8 cellular contexts compared by ENCODE assay signal in genomic region chr5:150640311-150641005, GRCh38. TPM values are rescaled to one million over a fixed set of nuclear protein-coding genes. Genes with fewer than 3 reads are reported as not detected.
A peak's percentile ranks its signal among the peaks of the same experiment; 100 is the strongest.
DNase-seq lines count a peak whose midpoint lies in the region; ATAC-seq and TF ChIP-seq lines count a peak whose summit lies in the region.

A gene with protein sequence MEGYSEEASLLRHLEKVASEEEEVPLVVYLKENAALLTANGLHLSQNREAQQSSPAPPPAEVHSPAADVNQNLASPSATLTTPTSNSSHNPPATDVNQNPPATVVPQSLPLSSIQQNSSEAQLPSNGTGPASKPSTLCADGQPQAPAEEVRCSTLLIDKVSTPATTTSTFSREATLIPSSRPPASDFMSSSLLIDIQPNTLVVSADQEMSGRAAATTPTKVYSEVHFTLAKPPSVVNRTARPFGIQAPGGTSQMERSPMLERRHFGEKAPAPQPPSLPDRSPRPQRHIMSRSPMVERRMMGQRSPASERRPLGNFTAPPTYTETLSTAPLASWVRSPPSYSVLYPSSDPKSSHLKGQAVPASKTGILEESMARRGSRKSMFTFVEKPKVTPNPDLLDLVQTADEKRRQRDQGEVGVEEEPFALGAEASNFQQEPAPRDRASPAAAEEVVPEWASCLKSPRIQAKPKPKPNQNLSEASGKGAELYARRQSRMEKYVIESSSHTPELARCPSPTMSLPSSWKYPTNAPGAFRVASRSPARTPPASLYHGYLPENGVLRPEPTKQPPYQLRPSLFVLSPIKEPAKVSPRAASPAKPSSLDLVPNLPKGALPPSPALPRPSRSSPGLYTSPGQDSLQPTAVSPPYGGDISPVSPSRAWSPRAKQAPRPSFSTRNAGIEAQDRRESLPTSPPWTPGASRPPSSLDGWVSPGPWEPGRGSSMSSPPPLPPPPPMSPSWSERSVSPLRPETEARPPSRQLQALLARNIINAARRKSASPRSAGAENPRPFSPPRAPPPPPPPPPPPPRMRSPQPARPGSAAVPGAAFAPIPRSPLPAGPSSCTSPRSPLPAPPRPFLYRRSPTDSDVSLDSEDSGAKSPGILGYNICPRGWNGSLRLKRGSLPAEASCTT (plus strand): TSS chr5:150640660. CDS start chr5:150648276, 7,616 bp downstream.

- H3K27me3 Mint-ChIP-seq in naive thymus-derived CD4-positive, alpha-beta T cell: peaks cover 0 to 18% (median 4%) of the 10 kb centered on the region in 5 donors

- intact Hi-C loops in ascending aorta (cut with DNase I) (loop anchor here (5.0 kb wide), 1 partner anchor 38 kb away; no protein-coding TSS in a partner anchor), spleen (cut with DNase I; ENCODE audit: low total_unique reads) (no loop called here)
- intact Hi-C loops in naive thymus-derived CD4-positive, alpha-beta T cell (cut with micrococcal nuclease): no loop called here

- H3K36me3 ChIP-seq in ascending aorta (no peaks in the 10 kb centered on the region), spleen (no peaks in the 10 kb centered on the region)
- no peaks in the 10 kb centered on the region for H3K36me3 ChIP-seq in naive thymus-derived CD4-positive, alpha-beta T cell (ENCODE audit: control insufficient read depth in 2 of 3, insufficient read depth in 3 of 3, low read length in 3 of 3)

- 40 to 60% (median 48%) methylated on average over 12 to 14 of the region's 14 CpGs for WGBS in spleen, 5 donors

- no peaks in the 10 kb centered on the region for H3K36me3 Mint-ChIP-seq in naive thymus-derived CD4-positive, alpha-beta T cell

- H3K4me3 Mint-ChIP-seq in naive thymus-derived CD4-positive, alpha-beta T cell: no peak within 1 kb of the TSS

- H3K9me3 Mint-ChIP-seq in naive thymus-derived CD4-positive, alpha-beta T cell: peaks cover 0 to 2% (median 0%) of the 10 kb centered on the region in 11 donors

- ATAC-seq in naive thymus-derived CD4-positive, alpha-beta T cell: no peak

- TF ChIP-seq POLR2A in spleen (IDR thresholded peaks at IDR 0.05): no peak

- H3K4me1 ChIP-seq in ascending aorta (peaks cover 61 to 92% of the 10 kb centered on the region in 2 donors), spleen (peaks cover 31 to 100% (median 62%) of the 10 kb centered on the region in 6 donors)
- no peaks in the 10 kb centered on the region for H3K4me1 ChIP-seq in naive thymus-derived CD4-positive, alpha-beta T cell (ENCODE audit: control insufficient read depth in 2 of 2, insufficient read depth in 2 of 2, low read length in 2 of 2)

- CTCF ChIA-PET in naive thymus-derived CD4-positive, alpha-beta T cell (lab: Charles Lee): no interaction called here

- no peaks in the 10 kb centered on the region for H3K27me3 ChIP-seq in ascending aorta
- no peaks in the 10 kb centered on the region for H3K27me3 ChIP-seq in spleen (replicated peaks in 1 of 7)
- H3K27me3 ChIP-seq in naive thymus-derived CD4-positive, alpha-beta T cell (ENCODE audit: control insufficient read depth in 2 of 2, insufficient read depth in 2 of 2, low read length in 2 of 2): no peaks in the 10 kb centered on the region

- H3K4me3 ChIP-seq in ascending aorta: peak within 1 kb of the TSS; percentile 42 to 48
- H3K4me3 ChIP-seq in spleen: peak within 1 kb of the TSS in 7 of 8 donors; percentile 11 to 60 (median 34)
- no peak within 1 kb of the TSS for H3K4me3 ChIP-seq in naive thymus-derived CD4-positive, alpha-beta T cell (ENCODE audit: low read length)

- TF ChIP-seq CTCF in ascending aorta (IDR thresholded peaks at IDR 0.05) (peak in 1 of 3 experiments; percentile 10), spleen (IDR thresholded peaks at IDR 0.05 in 8 of 11, conservative IDR thresholded peaks at IDR 0.05 in 3 of 11) (no peak)

- DNase-seq in HS-27A (ENCODE audit: low read depth): peak; percentile 70
- peak; percentile 70 to 95 for DNase-seq in ascending aorta (ENCODE audit: low spot score in 2 of 2)
- peak; percentile 89 for DNase-seq in islet precursor cell
- no peak for DNase-seq in spleen
- DNase-seq in ecto neural progenitor cell (ENCODE audit: low spot score): no peak
- DNase-seq in COLO668 (lab: John Stamatoyannopoulos, UW; ENCODE audit: unreplicated experiment): no peak
- DNase-seq in activated T-cell treated with anti-CD3 and anti-CD28 coated beads, Interleukin-2, amount 50 U/mL, for 1 hour: no peak
- DNase-seq in naive thymus-derived CD4-positive, alpha-beta T cell: no peak

- H3K9me3 ChIP-seq in ascending aorta (no peaks in the 10 kb centered on the region), spleen (no peaks in the 10 kb centered on the region)
- no peaks in the 10 kb centered on the region for H3K9me3 ChIP-seq in naive thymus-derived CD4-positive, alpha-beta T cell (ENCODE audit: control insufficient read depth in 2 of 3, low read length in 3 of 3)

- POLR2A ChIA-PET in naive thymus-derived CD4-positive, alpha-beta T cell (lab: Charles Lee): no interaction called here

- H3K4me1 Mint-ChIP-seq in naive thymus-derived CD4-positive, alpha-beta T cell: peaks cover 0 to 5% (median 0%) of the 10 kb centered on the region in 7 donors

- H3K27ac ChIP-seq in ascending aorta (peak within 1 kb of the TSS; percentile 95 to 96), spleen (peak within 1 kb of the TSS; percentile 80 to 89 (median 86))
- no peak within 1 kb of the TSS for H3K27ac ChIP-seq in naive thymus-derived CD4-positive, alpha-beta T cell (ENCODE audit: low read depth, low read length)

- peak within 1 kb of the TSS in 2 of 9 donors; percentile 41 to 56 for H3K27ac Mint-ChIP-seq in naive thymus-derived CD4-positive, alpha-beta T cell

RNA-seq across cellular contexts. Expression of the gene that starts here (rescaled TPM):
- 128 TPM for total RNA-seq in ascending aorta
- 100 to 1,000 TPM in 2 of 7 donors, 10 to 100 TPM in 5; 38.9 to 133 (median 68.9) TPM for total RNA-seq in spleen
- polyA plus RNA-seq in spleen: 10 to 100 TPM in 1 of 3 donors, 1 to 10 TPM in 2; 6.9 to 28.0 (median 9.3) TPM
- under 1 TPM in 4 of 5 experiments, not detected in 1; 0.07 to 0.59 (median 0.12) TPM for total RNA-seq in naive thymus-derived CD4-positive, alpha-beta T cell
- polyA plus RNA-seq in naive thymus-derived CD4-positive, alpha-beta T cell: not detected

Comparison
In these comparisons a context has a peak if more than half of its experiments do, and no peak if none do; other contexts are left out.
1. RNA of the gene that starts here (total RNA-seq): 128 TPM in ascending aorta (single experiment) and 38.9 to 133 TPM in spleen; 0.07 to 0.59 TPM in naive thymus-derived CD4-positive, alpha-beta T cell; every median in the first group is over 10 times any median in the second.
2. RNA of the gene that starts here (polyA plus RNA-seq): 6.9 to 28.0 TPM in spleen; not detected in naive thymus-derived CD4-positive, alpha-beta T cell; every median in the first group is over 4 times any median in the second.
3. DNase-seq: peak in HS-27A (single experiment), ascending aorta (2 of 2) and islet precursor cell (single experiment); none in spleen (single experiment), ecto neural progenitor cell (single experiment), COLO668 (single experiment), activated T-cell treated with anti-CD3 and anti-CD28 coated beads, Interleukin-2, amount 50 U/mL, for 1 hour (single experiment) and naive thymus-derived CD4-positive, alpha-beta T cell (0 of 9).